In the genomic region with DNA sequence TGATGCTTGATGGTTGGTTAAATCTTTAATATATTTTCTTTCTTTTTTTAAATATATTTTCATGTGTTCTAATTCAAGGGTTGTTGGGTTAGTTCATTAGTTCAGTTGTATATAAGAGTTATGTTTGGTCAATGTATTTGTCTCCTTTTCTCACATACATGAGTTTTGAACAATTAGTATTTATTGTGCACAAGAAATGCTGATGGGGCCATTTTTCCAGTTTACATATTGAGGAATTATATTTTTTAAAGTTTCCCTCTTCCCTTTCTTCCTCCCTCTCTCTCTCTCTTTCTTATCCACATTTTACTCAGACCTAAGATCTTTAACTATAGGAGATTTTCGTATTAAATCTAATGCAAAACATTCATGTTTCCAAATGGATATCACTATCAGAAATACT, we compare ENCODE assay signal across 1 cellular context.
A peak's percentile ranks its signal among the peaks of the same experiment; 100 is the strongest.
TF ChIP-seq lines count a peak whose summit lies in the region.

No MANE protein-coding gene starts in this region.

TF ChIP-seq in HepG2, 621 proteins besides CTCF, POLR2A, EP300 and RAD21:
- TF ChIP-seq, protein P1, sequence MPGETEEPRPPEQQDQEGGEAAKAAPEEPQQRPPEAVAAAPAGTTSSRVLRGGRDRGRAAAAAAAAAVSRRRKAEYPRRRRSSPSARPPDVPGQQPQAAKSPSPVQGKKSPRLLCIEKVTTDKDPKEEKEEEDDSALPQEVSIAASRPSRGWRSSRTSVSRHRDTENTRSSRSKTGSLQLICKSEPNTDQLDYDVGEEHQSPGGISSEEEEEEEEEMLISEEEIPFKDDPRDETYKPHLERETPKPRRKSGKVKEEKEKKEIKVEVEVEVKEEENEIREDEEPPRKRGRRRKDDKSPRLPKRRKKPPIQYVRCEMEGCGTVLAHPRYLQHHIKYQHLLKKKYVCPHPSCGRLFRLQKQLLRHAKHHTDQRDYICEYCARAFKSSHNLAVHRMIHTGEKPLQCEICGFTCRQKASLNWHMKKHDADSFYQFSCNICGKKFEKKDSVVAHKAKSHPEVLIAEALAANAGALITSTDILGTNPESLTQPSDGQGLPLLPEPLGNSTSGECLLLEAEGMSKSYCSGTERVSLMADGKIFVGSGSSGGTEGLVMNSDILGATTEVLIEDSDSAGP (CRISPR knock-in tag; IDR thresholded peaks at IDR 0.05; ENCODE audit: borderline replicate concordance): no peak
- TF ChIP-seq MAFF (IDR thresholded peaks at IDR 0.05; ENCODE audit: low read depth, low read length): peak; percentile 62
- peak; percentile 52 to 75 for TF ChIP-seq MAFK (conservative IDR thresholded peaks at IDR 0.05 in 1 of 2, IDR thresholded peaks at IDR 0.05 in 1 of 2; ENCODE audit: low read length in 2 of 2)
- TF ChIP-seq NONO (IDR thresholded peaks at IDR 0.05): no peak
- no peak for TF ChIP-seq NONO (CRISPR knock-in tag; conservative IDR thresholded peaks at IDR 0.05)
